Comparison of ENCODE assay signal across 16 cellular contexts in genomic region chr17:64983708-64984107, GRCh38.
A peak's percentile ranks its signal among the peaks of the same experiment; 100 is the strongest.
DNase-seq lines count a peak whose midpoint lies in the region; ATAC-seq, FAIRE-seq and TF ChIP-seq lines count a peak whose summit lies in the region.
"Had no signal": no experiment of that assay in that cellular context is flagged by ENCODE, and none has a peak within 500 bp of the region (broad histone marks: within the 10 kb centered on the region; RNA-seq: fewer than 3 reads in every experiment).

No MANE protein-coding gene starts in this region.

- H3K4me1 ChIP-seq in KMS-11 (ENCODE audit: low read depth, poor library complexity, severe bottlenecking) (peaks cover 40% of the 10 kb centered on the region), spleen (peaks cover 15 to 44% (median 29%) of the 10 kb centered on the region in 6 donors), aorta (ENCODE audit: control insufficient read depth in 1 of 2, insufficient read depth in 2 of 2, low read length in 2 of 2) (no peaks in the 10 kb centered on the region), small intestine (ENCODE audit: control insufficient read depth in 2 of 2, insufficient read depth in 1 of 2, low read depth in 1 of 2, low read length in 1 of 2) (no peaks in the 10 kb centered on the region)

- 88 to 93% (median 90%) methylated on average over 4 of the region's 4 CpGs for WGBS in spleen, 5 donors
- WGBS in aorta, 2 donors = 85 to 87% methylated on average over 4 of the region's 4 CpGs
- 88 to 91% (median 89%) methylated on average over 4 of the region's 4 CpGs for WGBS in small intestine, 3 donors

- H3K4me3 Mint-ChIP-seq in T-cell = peak overlapping the region in 2 of 3 donors; percentile 13 to 83
- H3K4me3 Mint-ChIP-seq in central memory CD8-positive, alpha-beta T cell = no peak overlapping the region
- H3K4me3 Mint-ChIP-seq: activated naive CD4-positive, alpha-beta T cell treated with anti-CD3 and anti-CD28 coated beads for 36 hours; GM23338 had no signal

- H2AFZ ChIP-seq in KMS-11 (ENCODE audit: low read depth) = no peak overlapping the region
- H2AFZ ChIP-seq: GM23338 had no signal

- peaks cover 36 to 56% (median 43%) of the 10 kb centered on the region in 3 donors for H3K4me1 Mint-ChIP-seq in T-cell
- peaks cover 42% of the 10 kb centered on the region for H3K4me1 Mint-ChIP-seq in central memory CD8-positive, alpha-beta T cell

- DNase-seq in T-cell (no peak), spleen (no peak), aorta (no peak), small intestine (no peak)
- no peak for DNase-seq in central memory CD8-positive, alpha-beta T cell (ENCODE audit: low spot score in 2 of 2)
- DNase-seq: activated CD4-positive, CD25-positive, alpha-beta regulatory T cell treated with anti-CD3 and anti-CD28 coated beads, Interleukin-2, amount 50 U/mL, for 72 hours; activated naive CD4-positive, alpha-beta T cell treated with anti-CD3 and anti-CD28 coated beads for 36 hours; GDM1; glutamatergic neuron; NCI-H1105 treated with DMSO at 0.1 percent for 48 hours; NCI-H345; uterus had no signal

- H3K36me3 ChIP-seq in KMS-11 (ENCODE audit: insufficient read depth) (no peaks in the 10 kb centered on the region), spleen (no peaks in the 10 kb centered on the region), aorta (ENCODE audit: control insufficient read depth in 1 of 2, insufficient read depth in 2 of 2, low read length in 1 of 2) (no peaks in the 10 kb centered on the region), small intestine (ENCODE audit: control insufficient read depth in 2 of 2, insufficient read depth in 2 of 2, low read length in 2 of 2) (no peaks in the 10 kb centered on the region)
- H3K36me3 ChIP-seq: uterus had no signal

- H3K36me3 Mint-ChIP-seq in T-cell = no peaks in the 10 kb centered on the region
- peaks cover 10% of the 10 kb centered on the region for H3K36me3 Mint-ChIP-seq in central memory CD8-positive, alpha-beta T cell (ENCODE audit: insufficient read depth)

- H3K4me3 ChIP-seq in KMS-11 (IDR thresholded peaks at IDR 0.05; ENCODE audit: insufficient read depth, low read depth, low read length) (no peak overlapping the region), spleen (no peak overlapping the region), aorta (ENCODE audit: low read length in 2 of 2) (no peak overlapping the region), small intestine (ENCODE audit: low read depth in 1 of 2, low read length in 2 of 2) (no peak overlapping the region)
- H3K4me3 ChIP-seq: GM23338, uterus had no signal

- H3K27me3 ChIP-seq in KMS-11 (ENCODE audit: insufficient read depth, low read depth) (no peaks in the 10 kb centered on the region), spleen (replicated peaks in 1 of 7) (no peaks in the 10 kb centered on the region), aorta (ENCODE audit: control insufficient read depth in 1 of 2, insufficient read depth in 2 of 2, low read length in 1 of 2) (no peaks in the 10 kb centered on the region), small intestine (ENCODE audit: control insufficient read depth in 2 of 2, insufficient read depth in 2 of 2, low read length in 2 of 2) (no peaks in the 10 kb centered on the region)
- H3K27me3 ChIP-seq: uterus had no signal

- H3K9ac ChIP-seq in KMS-11 = no peak overlapping the region

- 0 out of 2 replicates have a peak overlapping the region, but pooled peaks have one; percentile 12 for H3K4me2 ChIP-seq in KMS-11
- H3K4me2 ChIP-seq: GM23338 had no signal

- H4K20me1 ChIP-seq in KMS-11 (ENCODE audit: insufficient read depth) = no peaks in the 10 kb centered on the region

- TF ChIP-seq CTCF in KMS-11 (conservative IDR thresholded peaks at IDR 0.05; ENCODE audit: low read depth, low read length) = no peak
- TF ChIP-seq CTCF in spleen (IDR thresholded peaks at IDR 0.05 in 8 of 11, conservative IDR thresholded peaks at IDR 0.05 in 3 of 11) = no peak

- intact Hi-C loops in spleen (cut with DNase I; ENCODE audit: low total_unique reads) = no loop called here
- intact Hi-C loops in aorta (cut with DNase I) = no loop called here

- H3K27ac ChIP-seq in KMS-11 (peak overlapping the region; percentile 95; the same call in 1 of the 2 replicates), spleen (peak overlapping the region; percentile 95 to 100 (median 98)), aorta (ENCODE audit: low read depth in 1 of 2, low read length in 2 of 2) (no peak overlapping the region), small intestine (ENCODE audit: low read depth in 1 of 2, low read length in 1 of 2) (peak overlapping the region in 1 of 2 donors; percentile 45)

- CTCF ChIA-PET in T-cell (lab: Charles Lee) = interaction anchor here in 1 of 2 donors (1.1 kb wide), 1 partner anchor 214 kb away, joined by 3 read pairs; no protein-coding TSS in a partner anchor

- ATAC-seq in T-cell (replicated peaks in 1 of 4) = no peak
- no peak for ATAC-seq in central memory CD8-positive, alpha-beta T cell (replicated peaks; ENCODE audit: extremely low read depth, poor library complexity, severe bottlenecking)
- ATAC-seq in GM21576 (IDR thresholded peaks at IDR 0.05; ENCODE audit: unreplicated experiment) = no peak
- ATAC-seq in aorta (ENCODE audit: low FRiP score) = no peak
- ATAC-seq: GM23338 had no signal

- no peak for FAIRE-seq in small intestine (lab: Jason Lieb, UNC)
- FAIRE-seq: keratinocyte had no signal

- H3K9me3 ChIP-seq in spleen = no peaks in the 10 kb centered on the region
- no peaks in the 10 kb centered on the region for H3K9me3 ChIP-seq in aorta (ENCODE audit: control insufficient read depth, low read length)
- no peaks in the 10 kb centered on the region for H3K9me3 ChIP-seq in small intestine (ENCODE audit: control insufficient read depth, low read depth)
- H3K9me3 ChIP-seq: uterus had no signal

- no peaks in the 10 kb centered on the region for H3K27me3 Mint-ChIP-seq in T-cell
- no peaks in the 10 kb centered on the region for H3K27me3 Mint-ChIP-seq in central memory CD8-positive, alpha-beta T cell

- H3K9me3 Mint-ChIP-seq in T-cell = no peaks in the 10 kb centered on the region
- no peaks in the 10 kb centered on the region for H3K9me3 Mint-ChIP-seq in central memory CD8-positive, alpha-beta T cell
- H3K9me3 Mint-ChIP-seq: activated naive CD4-positive, alpha-beta T cell treated with anti-CD3 and anti-CD28 coated beads for 36 hours; GM23338 had no signal

- POLR2A ChIA-PET in T-cell (lab: Charles Lee) = interaction anchor here in 1 of 2 donors (0.7 kb wide), 1 partner anchor 38 kb away, joined by 3 read pairs; no protein-coding TSS in a partner anchor

- H3K27ac Mint-ChIP-seq in T-cell = peak overlapping the region; percentile 99 to 100
- peak overlapping the region; percentile 97 for H3K27ac Mint-ChIP-seq in central memory CD8-positive, alpha-beta T cell (ENCODE audit: low read depth)
- H3K27ac Mint-ChIP-seq: activated naive CD4-positive, alpha-beta T cell treated with anti-CD3 and anti-CD28 coated beads for 36 hours; GM23338 had no signal

- no peaks in the 10 kb centered on the region for H3K79me2 ChIP-seq in KMS-11 (ENCODE audit: insufficient read depth, low read depth)

- no peak for TF ChIP-seq POLR2A in spleen (IDR thresholded peaks at IDR 0.05)

Comparison
In these comparisons a context has a peak if more than half of its experiments do, and no peak if none do; other contexts are left out.
1. H3K27ac ChIP-seq: peak in KMS-11 (single experiment) and spleen (8 of 8); none in aorta (0 of 2).